In the genomic region with DNA sequence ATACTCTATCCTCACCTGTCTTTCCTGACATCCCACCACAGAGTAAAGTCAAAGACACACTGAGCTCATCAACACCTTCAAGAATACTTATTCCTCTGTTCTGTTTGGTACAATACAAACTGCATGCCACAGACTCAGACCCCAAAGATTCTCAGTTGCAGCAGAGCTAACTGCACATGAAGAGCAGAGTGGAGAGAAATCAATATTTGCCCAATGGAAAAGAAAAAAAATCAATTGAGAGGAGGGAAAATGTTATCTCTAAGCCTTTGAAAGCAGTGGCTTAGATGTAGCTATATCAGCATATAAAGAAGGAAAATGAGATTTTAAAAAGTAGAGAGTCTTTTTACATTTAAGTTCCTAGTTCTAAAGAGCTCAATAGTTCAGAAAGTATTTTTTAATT, we compare ENCODE assay signal across 28 cellular contexts.
"Had no signal": no experiment of that assay in that cellular context is flagged by ENCODE, and none has a peak within 500 bp of the region (broad histone marks: within the 10 kb centered on the region; RNA-seq: fewer than 3 reads in every experiment).

No MANE protein-coding gene starts in this region.

- H3K4me1 ChIP-seq: ascending aorta, breast epithelium, colonic mucosa, esophagus squamous epithelium, gastroesophageal sphincter had no signal

- H3K27ac ChIP-seq: ascending aorta, breast epithelium, cardiac muscle cell, colonic mucosa, epithelial cell of prostate, esophagus squamous epithelium, gastroesophageal sphincter had no signal

- H3K9me3 ChIP-seq: ascending aorta, breast epithelium, colonic mucosa, esophagus squamous epithelium, gastroesophageal sphincter had no signal

- H3K4me3 ChIP-seq: ascending aorta, breast epithelium, cardiac muscle cell, colonic mucosa, esophagus squamous epithelium, gastroesophageal sphincter had no signal

- FAIRE-seq: endometrium, endothelial cell of umbilical vein had no signal

- DNase-seq: activated CD4-positive, alpha-beta memory T cell treated with anti-CD3 and anti-CD28 coated beads, Interleukin-2, amount 10 ng/mL, durations not matched to agents 7 days and 5 days; activated CD4-positive, alpha-beta T cell treated with anti-CD3 and anti-CD28 coated beads for 1 hour; activated CD4-positive, alpha-beta T cell treated with anti-CD3 and anti-CD28 coated beads for 4 hours; activated CD4-positive, alpha-beta T cell treated with anti-CD3 and anti-CD28 coated beads, Interleukin-2, amount 10 ng/mL, durations not matched to agents 7 days and 5 days; activated CD4-positive, alpha-beta T cell treated with anti-CD3 and anti-CD28 coated beads, Interleukin-2, amount 50 U/mL, for 4 hours; activated CD8-positive, alpha-beta memory T cell treated with anti-CD3 and anti-CD28 coated beads, Interleukin-2, amount 50 U/mL, for 48 hours; activated gamma-delta T cell; activated naive CD4-positive, alpha-beta T cell; activated naive CD4-positive, alpha-beta T cell treated with anti-CD3 and anti-CD28 coated beads, Interleukin-2, amount 10 ng/mL, durations not matched to agents 7 days and 5 days; activated naive CD8-positive, alpha-beta T cell treated with anti-CD3 and anti-CD28 coated beads, Interleukin-2, amount 10 ng/mL, durations not matched to agents 7 days and 5 days; activated T-cell treated with anti-CD3 and anti-CD28 coated beads for 4 hours; activated T-cell treated with anti-CD3 and anti-CD28 coated beads, Interleukin-2, amount 50 U/mL, for 24 hours; activated T-cell treated with anti-CD3 and anti-CD28 coated beads, Interleukin-2, amount 50 U/mL, for 72 hours; central memory CD4-positive, alpha-beta T cell; cerebellar nuclear complex; colonic mucosa; effector CD8-positive, alpha-beta T cell; esophagus squamous epithelium; foreskin melanocyte; head of caudate nucleus; T-helper 2 cell had no signal

- H3K36me3 ChIP-seq: ascending aorta, breast epithelium, cardiac muscle cell, colonic mucosa, esophagus squamous epithelium, gastroesophageal sphincter had no signal

- H3K27me3 ChIP-seq: ascending aorta, breast epithelium, cardiac muscle cell, colonic mucosa had no signal
